30 cellular contexts compared by ENCODE assay signal in genomic region chr21:17539323-17539722, GRCh38. TPM values are rescaled to one million over a fixed set of nuclear protein-coding genes. Genes with fewer than 3 reads are reported as not detected.
DNase-seq lines count a peak whose midpoint lies in the region; ATAC-seq and FAIRE-seq lines count a peak whose summit lies in the region.
"Had no signal": no experiment of that assay in that cellular context is flagged by ENCODE, and none has a peak within 500 bp of the region (broad histone marks: within the 10 kb centered on the region; RNA-seq: fewer than 3 reads in every experiment).

No MANE protein-coding gene starts in this region.

- no peak overlapping the region for H3K4me3 ChIP-seq in small intestine (ENCODE audit: low read depth in 1 of 2, low read length in 2 of 2)
- H3K4me3 ChIP-seq: colonic mucosa, GM23248, ovary had no signal

- H3K4me1 ChIP-seq in small intestine (ENCODE audit: control insufficient read depth in 2 of 2, insufficient read depth in 1 of 2, low read depth in 1 of 2, low read length in 1 of 2): peaks cover 0 to 2% of the 10 kb centered on the region in 2 donors
- H3K4me1 ChIP-seq: colonic mucosa had no signal

- no peak for ATAC-seq in HG03139 (IDR thresholded peaks at IDR 0.05; ENCODE audit: unreplicated experiment)
- ATAC-seq: activated naive CD8-positive, alpha-beta T cell treated with anti-CD3 and anti-CD28 coated beads, Interleukin-2, amount 50 U/mL, for 24 hours; activated T-cell treated with anti-CD3 and anti-CD28 coated beads, Interleukin-2, amount 50 U/mL, for 72 hours; SK-N-SH treated with all-trans-retinoic acid at 6 μM for 48 hours; stimulated activated naive CD8-positive, alpha-beta T cell treated with anti-CD3 and anti-CD28 coated beads, Interleukin-15, Interleukin-2, amounts not matched to agents 100 U/mL and 50 U/mL, for 24 hours had no signal

- H3K27me3 ChIP-seq in small intestine (ENCODE audit: control insufficient read depth in 2 of 2, insufficient read depth in 2 of 2, low read length in 2 of 2): no peaks in the 10 kb centered on the region
- H3K27me3 ChIP-seq: BE2C, colonic mucosa, ovary had no signal

- no peak for FAIRE-seq in small intestine (lab: Jason Lieb, UNC)

- no peak overlapping the region for H3K27ac ChIP-seq in small intestine (ENCODE audit: low read depth in 1 of 2, low read length in 1 of 2)
- H3K27ac ChIP-seq: colonic mucosa, GM23248, ovary had no signal

- 63 to 86% (median 78%) methylated on average over 1 of the region's 1 CpG for WGBS in small intestine, 3 donors

- H3K36me3 ChIP-seq in small intestine (ENCODE audit: control insufficient read depth in 2 of 2, insufficient read depth in 2 of 2, low read length in 2 of 2): peaks cover 0 to 2% of the 10 kb centered on the region in 2 donors
- H3K36me3 ChIP-seq: BE2C, colonic mucosa, ovary had no signal

- DNase-seq in CD1c-positive myeloid dendritic cell (ENCODE audit: extremely low spot score) (peak; percentile 87), NCI-H526 (lab: John Stamatoyannopoulos, UW) (peak; percentile 2 to 6), SIG-M5 treated with dmso at 0.1 percent for 504 hours (lab: John Stamatoyannopoulos, UW; ENCODE audit: unreplicated experiment) (peak; percentile 98), pons (ENCODE audit: low spot score) (peak; percentile 55), NCI-H1694 (lab: John Stamatoyannopoulos, UW) (no peak), small intestine (no peak), RKO (ENCODE audit: low spot score) (no peak)
- DNase-seq: ACHN; activated CD4-positive, alpha-beta memory T cell treated with anti-CD3 and anti-CD28 coated beads for 36 hours; activated CD4-positive, alpha-beta T cell treated with anti-CD3 and anti-CD28 coated beads for 1 hour; activated naive CD4-positive, alpha-beta T cell; activated naive CD8-positive, alpha-beta T cell treated with anti-CD3 and anti-CD28 coated beads, Interleukin-2, amount 50 U/mL, for 24 hours; activated T-cell treated with anti-CD3 and anti-CD28 coated beads, Interleukin-2, amount 50 U/mL, for 72 hours; BE2C; colonic mucosa; DMS53; effector CD4-positive, alpha-beta T cell; GM23248; immature natural killer cell; left cardiac atrium; mammary epithelial cell; NCI-H1105 treated with DMSO at 0.1 percent for 48 hours; NCI-H2029; NCI-H524 treated with DMSO at 0.1 percent for 48 hours; ovary; stimulated activated CD4-positive, alpha-beta T cell treated with anti-CD3 and anti-CD28 coated beads, Interleukin-1b, Interleukin-23, amount 100 ng/mL, for 48 hours; stimulated activated naive CD8-positive, alpha-beta T cell treated with anti-CD3 and anti-CD28 coated beads, Interleukin-15, Interleukin-2, amounts not matched to agents 100 U/mL and 50 U/mL, for 24 hours; T-helper 2 cell had no signal

- H3K9me3 ChIP-seq in small intestine (ENCODE audit: control insufficient read depth, low read depth): no peaks in the 10 kb centered on the region
- H3K9me3 ChIP-seq: BE2C, colonic mucosa, ovary had no signal

RNA-seq across cellular contexts. Expression of gene CXADR, which starts 26.5 kb away (rescaled TPM):
- 10 to 100 TPM; 12.5 to 39.2 (median 32.2) TPM for polyA plus RNA-seq in small intestine
- polyA plus RNA-seq: immature natural killer cell had no signal

Comparison
In these comparisons a context has a peak if more than half of its experiments do, and no peak if none do; other contexts are left out.
1. DNase-seq: peak in CD1c-positive myeloid dendritic cell (single experiment), NCI-H526 (2 of 2), SIG-M5 treated with dmso at 0.1 percent for 504 hours (single experiment) and pons (single experiment); none in NCI-H1694 (single experiment), small intestine (single experiment) and RKO (single experiment).